In genomic region chr10:90880059-90880719, GRCh38 we compare ENCODE assay signal across 8 cellular contexts. TPM values are rescaled to one million over a fixed set of nuclear protein-coding genes. Genes with fewer than 3 reads are reported as not detected.
A peak's percentile ranks its signal among the peaks of the same experiment; 100 is the strongest.
DNase-seq lines count a peak whose midpoint lies in the region; ATAC-seq, FAIRE-seq and TF ChIP-seq lines count a peak whose summit lies in the region.
"Not testable (repeated sequence)": the region's sequence is repeated elsewhere in the genome, so short reads cannot be mapped to it uniquely, and the experiment has no call there.

No MANE protein-coding gene starts in this region.

- H3K9me3 Mint-ChIP-seq in WTC11 = not testable (repeated sequence)

- not testable (repeated sequence) for H3K4me2 ChIP-seq in Karpas-422 (ENCODE audit: low read depth, low read length, poor library complexity, severe bottlenecking); osteoblast (ENCODE audit: insufficient read depth, low read length)

- not testable (repeated sequence) for H3K4me1 Mint-ChIP-seq in WTC11

- FAIRE-seq in A204.1 (lab: Jason Lieb, UNC) (peak; percentile 98), colon (lab: Jason Lieb, UNC) (peak; percentile 61)

- H3K4me3 Mint-ChIP-seq in WTC11 = not testable (repeated sequence)

- not testable (repeated sequence) for H3K36me3 ChIP-seq in Karpas-422 (ENCODE audit: insufficient read depth, low read length)
- peaks cover 32% of the 10 kb centered on the region for H3K36me3 ChIP-seq in right atrium auricular region
- peaks cover 25% of the 10 kb centered on the region for H3K36me3 ChIP-seq in osteoblast (ENCODE audit: insufficient read depth, low read length)

- H3K9me3 ChIP-seq in Karpas-422 (ENCODE audit: low read length); right atrium auricular region; osteoblast (ENCODE audit: low read depth, low read length): not testable (repeated sequence)

- peak; percentile 47 for TF ChIP-seq CTCF in WTC11 (IDR thresholded peaks at IDR 0.05)
- TF ChIP-seq CTCF in right atrium auricular region (IDR thresholded peaks at IDR 0.05) = peak; percentile 48 to 75
- TF ChIP-seq CTCF in osteoblast (IDR thresholded peaks at IDR 0.05; ENCODE audit: extremely low read depth, low read depth, low read length) = peak; percentile 61

- CTCF ChIA-PET in WTC11 (lab: Charles Lee) = interaction anchor here (0.7 to 1.7 kb wide), 15 partner anchors 8 to 168 kb away, joined by 3 to 10 read pairs (median 4); partner anchors contain the start of gene RPP30

- H4K20me1 ChIP-seq in Karpas-422 (ENCODE audit: insufficient read depth, low read depth, low read length); osteoblast (ENCODE audit: insufficient read depth, low read length): not testable (repeated sequence)

- not testable (repeated sequence) for H3K79me2 ChIP-seq in Karpas-422 (ENCODE audit: low read length); osteoblast (ENCODE audit: insufficient read depth, low read length)

- H3K27me3 Mint-ChIP-seq in WTC11 (ENCODE audit: low read depth) = not testable (repeated sequence)

- DNase-seq in G401 (ENCODE audit: low spot score) = peak; percentile 57
- DNase-seq in Karpas-422 = peak; percentile 68
- peak; percentile 17 for DNase-seq in NOMO-1 treated with dmso at 0.1 percent for 144 hours (lab: John Stamatoyannopoulos, UW; ENCODE audit: unreplicated experiment)
- not testable (repeated sequence) for DNase-seq in WTC11 (ENCODE audit: low spot score); right atrium auricular region (ENCODE audit: low spot score); osteoblast (ENCODE audit: insufficient read length, low spot score, missing footprints)

- not testable (repeated sequence) for H3K9ac ChIP-seq in Karpas-422 (ENCODE audit: low read length)

- H3K27ac Mint-ChIP-seq in WTC11 = not testable (repeated sequence)

- peaks cover 49% of the 10 kb centered on the region for H3K36me3 Mint-ChIP-seq in WTC11

- H3K4me1 ChIP-seq in Karpas-422 (ENCODE audit: low read length); right atrium auricular region: not testable (repeated sequence)
- H3K4me1 ChIP-seq in osteoblast (ENCODE audit: insufficient read depth, low read length) = peaks cover 16% of the 10 kb centered on the region

- not testable (repeated sequence) for H3K9me2 ChIP-seq in Karpas-422 (replicated peaks; ENCODE audit: insufficient read depth, low read length)

- not testable (repeated sequence) for ATAC-seq in WTC11

- in situ Hi-C loops in G401 (cut with HindIII; ENCODE audit: low sequenced_read_pairs) = not testable (repeated sequence)

- POLR2A ChIA-PET in WTC11 (lab: Charles Lee) = not testable (repeated sequence)

- H2AFZ ChIP-seq in Karpas-422 (ENCODE audit: low read length); osteoblast (ENCODE audit: low read length): not testable (repeated sequence)

- not testable (repeated sequence) for H3K4me3 ChIP-seq in Karpas-422 (ENCODE audit: low read length); right atrium auricular region; osteoblast (ENCODE audit: insufficient read depth, low read length)

- not testable (repeated sequence) for H3K27me3 ChIP-seq in Karpas-422 (ENCODE audit: low read length); right atrium auricular region; osteoblast (ENCODE audit: insufficient read depth, low read length)

- H3K27ac ChIP-seq in Karpas-422 (ENCODE audit: low read length); right atrium auricular region; osteoblast (ENCODE audit: low read depth, low read length): not testable (repeated sequence)

RNA-seq across cellular contexts. Expression of gene RPP30, which starts 8.4 kb away (rescaled TPM):
- 63.9 and 88.3 TPM in 2 replicates for total RNA-seq in G401 (2014; rRNA removed; shearing (Covaris generic))
- 18.9 and 23.3 TPM in 2 replicates for total RNA-seq in Karpas-422 (2014; rRNA removed; shearing (Covaris generic); ENCODE audit: low replicate concordance)
- total RNA-seq in WTC11 (2021) (50.3 to 56.4 TPM (median 53.0 TPM) in 3 replicates), right atrium auricular region (10 to 100 TPM; 23.3 to 24.6 TPM), osteoblast (43.1 and 47.1 TPM in 2 replicates)

RNA-seq across cellular contexts. Expression of gene HTR7, which starts 22.4 kb away (rescaled TPM):
- total RNA-seq in G401 (2014; rRNA removed; shearing (Covaris generic)) = not detected in 2 replicates
- total RNA-seq in Karpas-422 (2014; rRNA removed; shearing (Covaris generic); ENCODE audit: low replicate concordance) = 0.26 TPM in 1 of 2 replicates, not detected in the other
- total RNA-seq in WTC11 (2021) (8.9 to 11.2 TPM (median 9.3 TPM) in 3 replicates), right atrium auricular region (under 1 TPM; 0.31 to 0.33 TPM), osteoblast (9.8 and 12.4 TPM in 2 replicates)

RNA-seq across cellular contexts. Expression of gene ANKRD1, which starts 40.7 kb away (rescaled TPM):
- total RNA-seq in G401 (2014; rRNA removed; shearing (Covaris generic)) = 2.3 TPM in 2 replicates
- total RNA-seq in Karpas-422 (2014; rRNA removed; shearing (Covaris generic); ENCODE audit: low replicate concordance) = not detected in 2 replicates
- total RNA-seq in WTC11 (2021) (not detected in 3 replicates), right atrium auricular region (1,000 to 10,000 TPM; 3,842 to 8,672 TPM), osteoblast (27.7 and 52.1 TPM in 2 replicates)

Comparison
In these comparisons a context has a peak if more than half of its experiments do, and no peak if none do; other contexts are left out.
1. RNA of gene ANKRD1, which starts 40.7 kb away (total RNA-seq): 3,842 to 8,672 TPM in right atrium auricular region; 27.7 to 52.1 TPM in osteoblast, 2.3 TPM in G401, not detected in WTC11 and not detected in Karpas-422; every median in the first group is over 10 times any median in the second.
2. Peak in every context shown above with its lines, with median percentiles within 50 percentile points of each other: CTCF ChIP-seq.